Comparison of ENCODE assay signal across 2 cellular contexts in the genomic region with DNA sequence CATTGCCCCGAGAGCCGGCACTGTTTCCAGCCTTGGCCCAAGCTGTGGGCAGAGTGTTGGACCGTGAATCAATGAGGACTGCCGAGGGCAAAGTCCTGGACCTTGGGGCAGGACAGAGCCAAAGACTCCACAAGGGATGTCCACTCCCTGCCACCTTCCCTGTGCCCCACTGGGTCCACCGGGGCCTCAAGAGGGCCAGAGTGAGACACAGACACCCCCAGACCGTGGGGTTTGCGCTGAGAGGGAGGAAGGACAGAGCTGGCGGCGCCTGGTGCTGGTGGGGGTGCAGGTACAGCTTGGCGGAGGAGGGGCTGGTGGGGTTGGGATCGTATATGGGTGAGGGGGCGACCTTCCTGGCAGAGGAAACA.
TF ChIP-seq lines count a peak whose summit lies in the region.

No MANE protein-coding gene starts in this region.

TF ChIP-seq in HCT116, 20 proteins besides CTCF, POLR2A, EP300 and RAD21 (continued from another document):
- TF ChIP-seq JUND (IDR thresholded peaks at IDR 0.05) = no peak
- TF ChIP-seq, protein P1, sequence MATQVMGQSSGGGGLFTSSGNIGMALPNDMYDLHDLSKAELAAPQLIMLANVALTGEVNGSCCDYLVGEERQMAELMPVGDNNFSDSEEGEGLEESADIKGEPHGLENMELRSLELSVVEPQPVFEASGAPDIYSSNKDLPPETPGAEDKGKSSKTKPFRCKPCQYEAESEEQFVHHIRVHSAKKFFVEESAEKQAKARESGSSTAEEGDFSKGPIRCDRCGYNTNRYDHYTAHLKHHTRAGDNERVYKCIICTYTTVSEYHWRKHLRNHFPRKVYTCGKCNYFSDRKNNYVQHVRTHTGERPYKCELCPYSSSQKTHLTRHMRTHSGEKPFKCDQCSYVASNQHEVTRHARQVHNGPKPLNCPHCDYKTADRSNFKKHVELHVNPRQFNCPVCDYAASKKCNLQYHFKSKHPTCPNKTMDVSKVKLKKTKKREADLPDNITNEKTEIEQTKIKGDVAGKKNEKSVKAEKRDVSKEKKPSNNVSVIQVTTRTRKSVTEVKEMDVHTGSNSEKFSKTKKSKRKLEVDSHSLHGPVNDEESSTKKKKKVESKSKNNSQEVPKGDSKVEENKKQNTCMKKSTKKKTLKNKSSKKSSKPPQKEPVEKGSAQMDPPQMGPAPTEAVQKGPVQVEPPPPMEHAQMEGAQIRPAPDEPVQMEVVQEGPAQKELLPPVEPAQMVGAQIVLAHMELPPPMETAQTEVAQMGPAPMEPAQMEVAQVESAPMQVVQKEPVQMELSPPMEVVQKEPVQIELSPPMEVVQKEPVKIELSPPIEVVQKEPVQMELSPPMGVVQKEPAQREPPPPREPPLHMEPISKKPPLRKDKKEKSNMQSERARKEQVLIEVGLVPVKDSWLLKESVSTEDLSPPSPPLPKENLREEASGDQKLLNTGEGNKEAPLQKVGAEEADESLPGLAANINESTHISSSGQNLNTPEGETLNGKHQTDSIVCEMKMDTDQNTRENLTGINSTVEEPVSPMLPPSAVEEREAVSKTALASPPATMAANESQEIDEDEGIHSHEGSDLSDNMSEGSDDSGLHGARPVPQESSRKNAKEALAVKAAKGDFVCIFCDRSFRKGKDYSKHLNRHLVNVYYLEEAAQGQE (IDR thresholded peaks at IDR 0.05; ENCODE audit: low read depth) = no peak
- no peak for TF ChIP-seq ZFX (IDR thresholded peaks at IDR 0.05)
- TF ChIP-seq, protein P2, sequence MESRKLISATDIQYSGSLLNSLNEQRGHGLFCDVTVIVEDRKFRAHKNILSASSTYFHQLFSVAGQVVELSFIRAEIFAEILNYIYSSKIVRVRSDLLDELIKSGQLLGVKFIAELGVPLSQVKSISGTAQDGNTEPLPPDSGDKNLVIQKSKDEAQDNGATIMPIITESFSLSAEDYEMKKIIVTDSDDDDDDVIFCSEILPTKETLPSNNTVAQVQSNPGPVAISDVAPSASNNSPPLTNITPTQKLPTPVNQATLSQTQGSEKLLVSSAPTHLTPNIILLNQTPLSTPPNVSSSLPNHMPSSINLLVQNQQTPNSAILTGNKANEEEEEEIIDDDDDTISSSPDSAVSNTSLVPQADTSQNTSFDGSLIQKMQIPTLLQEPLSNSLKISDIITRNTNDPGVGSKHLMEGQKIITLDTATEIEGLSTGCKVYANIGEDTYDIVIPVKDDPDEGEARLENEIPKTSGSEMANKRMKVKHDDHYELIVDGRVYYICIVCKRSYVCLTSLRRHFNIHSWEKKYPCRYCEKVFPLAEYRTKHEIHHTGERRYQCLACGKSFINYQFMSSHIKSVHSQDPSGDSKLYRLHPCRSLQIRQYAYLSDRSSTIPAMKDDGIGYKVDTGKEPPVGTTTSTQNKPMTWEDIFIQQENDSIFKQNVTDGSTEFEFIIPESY (IDR thresholded peaks at IDR 0.05; ENCODE audit: extremely low read depth, insufficient replicate concordance, low read length) = no peak
- TF ChIP-seq SRF (IDR thresholded peaks at IDR 0.05; ENCODE audit: low read depth) = no peak
- TF ChIP-seq POLR2AphosphoS5 (IDR thresholded peaks at IDR 0.05; ENCODE audit: low read depth, low read length) = no peak
- no peak for TF ChIP-seq SP1 (IDR thresholded peaks at IDR 0.05; ENCODE audit: low read depth)
- no peak for TF ChIP-seq FOSL1 (IDR thresholded peaks at IDR 0.05; ENCODE audit: low read depth)
- no peak for TF ChIP-seq SIN3A (IDR thresholded peaks at IDR 0.05; ENCODE audit: low read depth)
- no peak for TF ChIP-seq EZH2phosphoT487 (IDR thresholded peaks at IDR 0.05; ENCODE audit: borderline replicate concordance)

TF ChIP-seq in HEK293T, 16 proteins besides CTCF, POLR2A, EP300 and RAD21:
- TF ChIP-seq LEF1 (IDR thresholded peaks at IDR 0.05; ENCODE audit: borderline replicate concordance) (no peak), PKNOX1 (IDR thresholded peaks at IDR 0.05) (no peak), CTBP1 (IDR thresholded peaks at IDR 0.05; ENCODE audit: borderline replicate concordance) (no peak), FOXA1 (IDR thresholded peaks at IDR 0.05) (no peak), L3MBTL2 (conservative IDR thresholded peaks at IDR 0.05) (no peak), FOXK2 (IDR thresholded peaks at IDR 0.05) (no peak), ZNF384 (IDR thresholded peaks at IDR 0.05) (no peak)
